11 cellular contexts compared by ENCODE assay signal in the genomic region with DNA sequence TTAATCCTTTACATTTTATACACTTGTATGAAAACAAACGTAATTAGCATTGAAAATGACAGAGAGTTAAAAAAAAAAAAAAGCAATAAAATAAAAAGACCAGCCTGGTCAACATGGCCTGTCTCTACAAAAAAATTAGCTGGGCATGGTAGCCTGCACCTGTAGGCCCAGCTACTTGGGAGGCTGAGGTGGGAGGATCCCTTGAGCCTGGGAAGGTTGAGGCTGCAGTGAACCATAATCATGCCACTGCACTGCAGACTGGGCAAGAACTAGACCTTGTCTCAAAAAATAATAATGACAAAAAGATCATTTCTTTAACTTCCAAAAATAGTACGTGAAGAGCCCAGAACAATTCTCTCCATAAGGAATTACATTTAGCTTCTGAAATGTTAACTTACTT. TPM values are rescaled to one million over a fixed set of nuclear protein-coding genes. Genes with fewer than 3 reads are reported as not detected.
DNase-seq lines count a peak whose midpoint lies in the region; ATAC-seq and TF ChIP-seq lines count a peak whose summit lies in the region.
"Had no signal": no experiment of that assay in that cellular context is flagged by ENCODE, and none has a peak within 500 bp of the region (broad histone marks: within the 10 kb centered on the region; RNA-seq: fewer than 3 reads in every experiment).

No MANE protein-coding gene starts in this region.

- ATAC-seq in stimulated activated naive CD8-positive, alpha-beta T cell treated with anti-CD3 and anti-CD28 coated beads, Interleukin-15, amount 100 ng/mL, for 72 hours, result no peak
- no peak for ATAC-seq in GM21381 (IDR thresholded peaks at IDR 0.05; ENCODE audit: unreplicated experiment)
- ATAC-seq: left lung had no signal

- H3K4me3 ChIP-seq in WI38 (ENCODE audit: low read depth, low read length) (peak overlapping the region; percentile 81), fibroblast of the aortic adventitia (ENCODE audit: low read depth, low read length) (peak overlapping the region; percentile 88)

- DNase-seq in activated naive CD4-positive, alpha-beta T cell treated with Interleukin-2 at 50 U/mL for 16 hours, result no peak
- DNase-seq in fibroblast of the aortic adventitia (ENCODE audit: low read depth), result no peak
- no peak for DNase-seq in stimulated activated naive CD8-positive, alpha-beta T cell treated with anti-CD3 and anti-CD28 coated beads, Interleukin-15, amount 100 ng/mL, for 72 hours
- no peak for DNase-seq in NCI-H524 (lab: John Stamatoyannopoulos, UW)
- no peak for DNase-seq in COLO829 (ENCODE audit: low spot score)
- DNase-seq: left lung, NCI-H146, T-helper 9 cell had no signal

- no peak for TF ChIP-seq CTCF in WI38 (IDR thresholded peaks at IDR 0.05; ENCODE audit: low read depth, low read length)
- no peak for TF ChIP-seq CTCF in fibroblast of the aortic adventitia (IDR thresholded peaks at IDR 0.05; ENCODE audit: insufficient read depth, low read length)

- H3K4me3 Mint-ChIP-seq in activated naive CD4-positive, alpha-beta T cell treated with anti-CD3 and anti-CD28 coated beads, Interleukin-2, amount 50 U/mL, for 24 hours, result peak overlapping the region; percentile 96
- peak overlapping the region; percentile 44 to 96 for H3K4me3 Mint-ChIP-seq in stimulated activated naive CD8-positive, alpha-beta T cell treated with anti-CD3 and anti-CD28 coated beads, Interleukin-15, amount 100 ng/mL, for 72 hours

- H3K36me3 Mint-ChIP-seq in activated naive CD4-positive, alpha-beta T cell treated with anti-CD3 and anti-CD28 coated beads, Interleukin-2, amount 50 U/mL, for 24 hours, result peaks cover 17% of the 10 kb centered on the region

- peaks cover 60% of the 10 kb centered on the region for H3K4me1 Mint-ChIP-seq in activated naive CD4-positive, alpha-beta T cell treated with anti-CD3 and anti-CD28 coated beads, Interleukin-2, amount 50 U/mL, for 24 hours
- H3K4me1 Mint-ChIP-seq in stimulated activated naive CD8-positive, alpha-beta T cell treated with anti-CD3 and anti-CD28 coated beads, Interleukin-15, amount 100 ng/mL, for 72 hours, result peaks cover 51% of the 10 kb centered on the region

- H3K9me3 Mint-ChIP-seq in activated naive CD4-positive, alpha-beta T cell treated with anti-CD3 and anti-CD28 coated beads, Interleukin-2, amount 50 U/mL, for 24 hours, result no peaks in the 10 kb centered on the region
- no peaks in the 10 kb centered on the region for H3K9me3 Mint-ChIP-seq in stimulated activated naive CD8-positive, alpha-beta T cell treated with anti-CD3 and anti-CD28 coated beads, Interleukin-15, amount 100 ng/mL, for 72 hours

- H3K27me3 Mint-ChIP-seq in activated naive CD4-positive, alpha-beta T cell treated with anti-CD3 and anti-CD28 coated beads, Interleukin-2, amount 50 U/mL, for 24 hours, result no peaks in the 10 kb centered on the region
- H3K27me3 Mint-ChIP-seq in stimulated activated naive CD8-positive, alpha-beta T cell treated with anti-CD3 and anti-CD28 coated beads, Interleukin-15, amount 100 ng/mL, for 72 hours, result no peaks in the 10 kb centered on the region

- H3K27ac Mint-ChIP-seq in activated naive CD4-positive, alpha-beta T cell treated with anti-CD3 and anti-CD28 coated beads, Interleukin-2, amount 50 U/mL, for 24 hours, result no peak overlapping the region
- H3K27ac Mint-ChIP-seq in stimulated activated naive CD8-positive, alpha-beta T cell treated with anti-CD3 and anti-CD28 coated beads, Interleukin-15, amount 100 ng/mL, for 72 hours, result no peak overlapping the region

RNA-seq across cellular contexts. Expression of a gene that starts 1.9 kb away (rescaled TPM):
- 179 and 420 TPM in 2 replicates for total RNA-seq in fibroblast of the aortic adventitia (ENCODE audit: low replicate concordance)
